ENCODE assay signal across 9 cellular contexts in genomic region chr2:95274291-95275150, GRCh38. TPM values are rescaled to one million over a fixed set of nuclear protein-coding genes. Genes with fewer than 3 reads are reported as not detected.
DNase-seq lines count a peak whose midpoint lies in the region; ATAC-seq and TF ChIP-seq lines count a peak whose summit lies in the region.
"Had no signal": no experiment of that assay in that cellular context is flagged by ENCODE, and none has a peak within 500 bp of the region (broad histone marks: within the 10 kb centered on the region; RNA-seq: fewer than 3 reads in every experiment).

Gene PROM2, plus strand, starts transcription at chr2:95274449. Its CDS starts 137 bp downstream, at chr2:95274586.

- H3K4me1 ChIP-seq in heart left ventricle, result no peaks in the 10 kb centered on the region
- no peaks in the 10 kb centered on the region for H3K4me1 ChIP-seq in left ventricle myocardium inferior
- peaks cover 26 to 34% of the 10 kb centered on the region in 2 donors for H3K4me1 ChIP-seq in duodenal mucosa (ENCODE audit: control insufficient read depth in 1 of 2, insufficient read depth in 2 of 2, low read length in 2 of 2)
- peaks cover 15% of the 10 kb centered on the region for H3K4me1 ChIP-seq in vagina

- H3K36me3 ChIP-seq in heart left ventricle (no peaks in the 10 kb centered on the region), left ventricle myocardium inferior (no peaks in the 10 kb centered on the region), duodenal mucosa (ENCODE audit: control insufficient read depth in 1 of 2, insufficient read depth in 2 of 2, low read length in 2 of 2) (peaks cover under 1 to 3% of the 10 kb centered on the region in 2 donors), vagina (no peaks in the 10 kb centered on the region)

- DNase-seq in heart left ventricle, result peak in 3 of 5 donors; percentile 11 to 54 (median 16)
- no peak for DNase-seq in left ventricle myocardium inferior
- DNase-seq in mucosa of gallbladder (ENCODE audit: low spot score), result peak; percentile 79
- no peak for DNase-seq in vagina (ENCODE audit: extremely low spot score in 2 of 2)
- no peak for DNase-seq in DMS 273 treated with DMSO at 0.1 percent for 48 hours (lab: John Stamatoyannopoulos, UW)
- no peak for DNase-seq in cerebellum (ENCODE audit: low spot score)
- no peak for DNase-seq in activated gamma-delta T cell treated with Interleukin-2 at 50 U/mL for 16 hours

- H3K27ac ChIP-seq in heart left ventricle (no peak within 1 kb of the TSS), left ventricle myocardium inferior (replicated peaks) (no peak within 1 kb of the TSS), duodenal mucosa (ENCODE audit: low read depth, low read length) (peak within 1 kb of the TSS; percentile 59), vagina (peak within 1 kb of the TSS; percentile 77)

- no peak within 1 kb of the TSS for H3K4me3 ChIP-seq in heart left ventricle
- H3K4me3 ChIP-seq in left ventricle myocardium inferior, result no peak within 1 kb of the TSS
- peak within 1 kb of the TSS; percentile 68 to 73 for H3K4me3 ChIP-seq in duodenal mucosa (ENCODE audit: low read depth in 1 of 2, low read length in 2 of 2)
- peak within 1 kb of the TSS in 1 of 2 donors; percentile 41 for H3K4me3 ChIP-seq in vagina
- H3K4me3 ChIP-seq: GM12878 had no signal

- intact Hi-C loops in heart left ventricle (cut with DNase I), result no loop called here
- intact Hi-C loops in left ventricle myocardium inferior (cut with micrococcal nuclease), result no loop called here
- intact Hi-C loops in vagina (cut with DNase I), result no loop called here

- TF ChIP-seq CTCF in heart left ventricle (IDR thresholded peaks at IDR 0.05) (no peak), left ventricle myocardium inferior (IDR thresholded peaks at IDR 0.05; ENCODE audit: borderline replicate concordance) (no peak), vagina (IDR thresholded peaks at IDR 0.05) (no peak)

- H3K27me3 ChIP-seq in heart left ventricle (no peaks in the 10 kb centered on the region), left ventricle myocardium inferior (ENCODE audit: low read depth) (no peaks in the 10 kb centered on the region), duodenal mucosa (ENCODE audit: control insufficient read depth in 1 of 2, insufficient read depth in 2 of 2, low read length in 2 of 2) (no peaks in the 10 kb centered on the region), vagina (no peaks in the 10 kb centered on the region)

- H3K9me3 ChIP-seq in heart left ventricle (no peaks in the 10 kb centered on the region), left ventricle myocardium inferior (replicated peaks) (no peaks in the 10 kb centered on the region), duodenal mucosa (ENCODE audit: control insufficient read depth in 1 of 2, low read length in 2 of 2) (no peaks in the 10 kb centered on the region), vagina (no peaks in the 10 kb centered on the region)

- WGBS in heart left ventricle, 4 donors, result 75 to 82% (median 77%) methylated on average over 17 of the region's 17 CpGs

- peak in 1 of 4 donors; percentile 28 for ATAC-seq in heart left ventricle
- ATAC-seq: GM12878 had no signal

- H3K9ac ChIP-seq in duodenal mucosa (ENCODE audit: low read depth in 1 of 2, low read length in 2 of 2), result peak within 1 kb of the TSS; percentile 61 to 67

- TF ChIP-seq POLR2A in heart left ventricle (IDR thresholded peaks at IDR 0.05), result no peak
- no peak for TF ChIP-seq POLR2A in vagina (IDR thresholded peaks at IDR 0.05)

RNA-seq across cellular contexts. Expression of gene PROM2, which starts in this region (rescaled TPM):
- 1 to 10 TPM in 5 of 9 donors, under 1 TPM in 4; 0.36 to 1.9 (median 1.1) TPM for total RNA-seq in heart left ventricle
- polyA plus RNA-seq in heart left ventricle, result 1 to 10 TPM in 1 of 2 donors, under 1 TPM in 1; 0.35 to 1.4 TPM
- total RNA-seq in left ventricle myocardium inferior, result 1.4 TPM
- 202 TPM for total RNA-seq in mucosa of gallbladder
- total RNA-seq in vagina, result 70.5 TPM
- total RNA-seq in cerebellum, result 3.0 TPM
- total RNA-seq: GM12878 had no signal

Comparison
In these comparisons a context has a peak if more than half of its experiments do, and no peak if none do; other contexts are left out.
1. RNA of gene PROM2 (total RNA-seq): 202 TPM in mucosa of gallbladder (single experiment) and 70.5 TPM in vagina (single experiment); 3.0 TPM in cerebellum (single experiment), 1.4 TPM in left ventricle myocardium inferior (single experiment) and 0.36 to 1.9 TPM in heart left ventricle; every median in the first group is over 10 times any median in the second.
2. DNase-seq: peak in heart left ventricle (3 of 5) and mucosa of gallbladder (single experiment); none in left ventricle myocardium inferior (single experiment), vagina (0 of 2), DMS 273 treated with DMSO at 0.1 percent for 48 hours (single experiment), cerebellum (single experiment) and activated gamma-delta T cell treated with Interleukin-2 at 50 U/mL for 16 hours (single experiment).
3. H3K27ac ChIP-seq: peak in duodenal mucosa (single experiment) and vagina (single experiment); none in heart left ventricle (0 of 12) and left ventricle myocardium inferior (single experiment).
4. H3K4me3 ChIP-seq: peak in duodenal mucosa (2 of 2); none in heart left ventricle (0 of 12) and left ventricle myocardium inferior (single experiment).